8 cellular contexts compared by ENCODE assay signal in the genomic region with DNA sequence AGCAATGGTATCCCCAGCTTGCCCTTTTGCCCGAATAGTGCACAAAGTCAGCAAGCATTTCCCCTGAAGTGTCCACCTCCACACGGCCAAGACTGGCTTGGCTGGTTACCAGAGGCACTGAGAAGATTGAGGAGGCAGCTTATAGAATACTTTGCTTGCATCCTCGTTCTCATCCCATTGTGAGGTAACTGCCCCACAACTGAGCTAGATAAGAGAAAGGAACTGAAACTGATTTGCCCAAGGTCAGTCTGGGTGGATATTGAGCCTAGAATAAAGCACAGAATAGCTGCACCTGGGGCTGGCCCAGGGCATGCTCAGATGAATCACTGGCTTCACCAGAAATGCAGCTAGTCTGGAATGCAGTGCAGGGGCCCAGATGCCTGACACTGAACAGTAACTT. TPM values are rescaled to one million over a fixed set of nuclear protein-coding genes. Genes with fewer than 3 reads are reported as not detected.
DNase-seq lines count a peak whose midpoint lies in the region; ATAC-seq, FAIRE-seq and TF ChIP-seq lines count a peak whose summit lies in the region.

No MANE protein-coding gene starts in this region.

- H3K36me3 ChIP-seq in lung (ENCODE audit: control insufficient read depth in 2 of 2, insufficient read depth in 2 of 2, low read length in 2 of 2), result no peaks in the 10 kb centered on the region

- WGBS in lung, 2 donors, result 31 to 57% methylated on average over 3 of the region's 3 CpGs

- H3K27ac ChIP-seq in lung (ENCODE audit: low read depth in 1 of 2, low read length in 1 of 2), result peak overlapping the region; percentile 26 to 68

- H3K9me3 ChIP-seq in lung (ENCODE audit: control insufficient read depth in 2 of 2, insufficient read depth in 1 of 2, low read length in 1 of 2), result no peaks in the 10 kb centered on the region

- DNase-seq in ELF-1 (ENCODE audit: low read depth, low spot score), result peak; percentile 66
- peak; percentile 58 for DNase-seq in astrocyte of the spinal cord (ENCODE audit: low read depth, low spot score)
- no peak for DNase-seq in lung (ENCODE audit: low spot score)
- no peak for DNase-seq in RCC 7860 (ENCODE audit: low spot score)
- no peak for DNase-seq in SK-N-DZ (ENCODE audit: low spot score)
- no peak for DNase-seq in effector CD8-positive, alpha-beta T cell (lab: John Stamatoyannopoulos, UW)

- ATAC-seq in GM19467 (IDR thresholded peaks at IDR 0.05; ENCODE audit: unreplicated experiment) (peak; percentile 82), HG03442 (IDR thresholded peaks at IDR 0.05; ENCODE audit: unreplicated experiment) (peak; percentile 91), lung (ENCODE audit: insufficient read depth, low FRiP score) (peak; percentile 37)

- TF ChIP-seq CTCF in astrocyte of the spinal cord (IDR thresholded peaks at IDR 0.05; ENCODE audit: low read depth, low read length) (no peak), lung (IDR thresholded peaks at IDR 0.05; ENCODE audit: control extremely low read depth, extremely low read depth) (no peak)

- FAIRE-seq in RCC 7860 (lab: Jason Lieb, UNC), result no peak

- H3K4me3 ChIP-seq in astrocyte of the spinal cord (ENCODE audit: low read depth, low read length) (no peak overlapping the region), lung (no peak overlapping the region)

- in situ Hi-C loops in astrocyte of the spinal cord (cut with HindIII; ENCODE audit: low sequenced_read_pairs), result no loop called here

- H3K27me3 ChIP-seq in lung (ENCODE audit: control insufficient read depth, insufficient read depth), result no peaks in the 10 kb centered on the region

- peaks cover 3 to 16% of the 10 kb centered on the region in 2 donors for H3K4me1 ChIP-seq in lung (ENCODE audit: control insufficient read depth in 2 of 2, insufficient read depth in 2 of 2, low read length in 2 of 2)

RNA-seq across cellular contexts. Expression of a gene that starts 32.7 kb away (rescaled TPM):
- 10 to 100 TPM; 38.6 to 97.9 TPM for total RNA-seq in lung
- 10 to 100 TPM in 1 of 2 donors, 1 to 10 TPM in 1; 9.9 to 15.5 TPM for polyA plus RNA-seq in lung
- polyA plus RNA-seq in SK-N-DZ (2014; cell fraction: cytosol; rRNA removed), result 28.3 and 30.4 TPM in 2 replicates
- polyA plus RNA-seq in SK-N-DZ (2014; cell fraction: nucleus; rRNA removed), result 53.2 and 66.1 TPM in 2 replicates

Comparison
In these comparisons a context has a peak if more than half of its experiments do, and no peak if none do; other contexts are left out.
1. DNase-seq: peak in ELF-1 (single experiment) and astrocyte of the spinal cord (single experiment); none in lung (single experiment), RCC 7860 (single experiment), SK-N-DZ (single experiment) and effector CD8-positive, alpha-beta T cell (single experiment).
2. ATAC-seq: peak in every context shown above with its lines; median percentile 91 in HG03442; 82 in GM19467; 37 in lung.